In the genomic region with DNA sequence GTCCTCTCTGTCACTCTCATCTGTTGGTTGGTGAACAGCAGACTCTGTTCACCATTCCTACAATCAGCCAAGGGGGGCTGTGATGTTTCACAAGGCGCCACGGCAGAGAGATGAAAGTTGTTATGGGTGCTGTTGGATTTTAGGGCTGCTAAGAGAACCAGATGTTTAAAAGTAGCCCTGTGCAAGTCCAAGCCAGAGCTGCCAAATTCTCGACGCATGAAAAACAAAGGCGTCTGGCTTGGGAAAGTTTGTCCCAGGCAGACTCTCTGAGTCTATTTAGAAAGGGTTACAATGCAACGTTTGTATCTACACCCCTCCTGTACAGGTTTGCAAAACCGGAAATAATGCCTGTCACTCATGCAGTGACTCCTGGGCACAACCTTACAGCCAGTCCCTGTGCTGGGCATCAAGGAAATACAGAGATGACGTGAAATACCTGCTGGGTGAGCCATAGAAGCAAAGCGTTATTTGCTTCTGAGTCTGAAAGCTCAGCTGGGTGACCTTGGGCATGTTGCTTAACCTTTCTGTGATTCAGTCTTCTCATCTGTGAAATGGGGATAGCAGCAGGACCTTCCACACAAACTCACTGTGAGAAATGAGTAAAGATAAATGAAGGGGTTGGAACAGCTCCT, we compare ENCODE assay signal across 1 cellular context.
TF ChIP-seq lines count a peak whose summit lies in the region.

No MANE protein-coding gene starts in this region.

TF ChIP-seq in WTC11, 78 proteins besides CTCF, POLR2A, EP300 and RAD21 (continued from another document):
- TF ChIP-seq, protein P1, sequence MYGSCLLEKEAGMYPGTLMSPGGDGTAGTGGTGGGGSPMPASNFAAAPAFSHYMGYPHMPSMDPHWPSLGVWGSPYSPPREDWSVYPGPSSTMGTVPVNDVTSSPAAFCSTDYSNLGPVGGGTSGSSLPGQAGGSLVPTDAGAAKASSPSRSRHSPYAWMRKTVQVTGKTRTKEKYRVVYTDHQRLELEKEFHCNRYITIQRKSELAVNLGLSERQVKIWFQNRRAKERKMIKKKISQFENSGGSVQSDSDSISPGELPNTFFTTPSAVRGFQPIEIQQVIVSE (CRISPR knock-in tag; IDR thresholded peaks at IDR 0.05; ENCODE audit: borderline replicate concordance): no peak
- TF ChIP-seq, protein P2, sequence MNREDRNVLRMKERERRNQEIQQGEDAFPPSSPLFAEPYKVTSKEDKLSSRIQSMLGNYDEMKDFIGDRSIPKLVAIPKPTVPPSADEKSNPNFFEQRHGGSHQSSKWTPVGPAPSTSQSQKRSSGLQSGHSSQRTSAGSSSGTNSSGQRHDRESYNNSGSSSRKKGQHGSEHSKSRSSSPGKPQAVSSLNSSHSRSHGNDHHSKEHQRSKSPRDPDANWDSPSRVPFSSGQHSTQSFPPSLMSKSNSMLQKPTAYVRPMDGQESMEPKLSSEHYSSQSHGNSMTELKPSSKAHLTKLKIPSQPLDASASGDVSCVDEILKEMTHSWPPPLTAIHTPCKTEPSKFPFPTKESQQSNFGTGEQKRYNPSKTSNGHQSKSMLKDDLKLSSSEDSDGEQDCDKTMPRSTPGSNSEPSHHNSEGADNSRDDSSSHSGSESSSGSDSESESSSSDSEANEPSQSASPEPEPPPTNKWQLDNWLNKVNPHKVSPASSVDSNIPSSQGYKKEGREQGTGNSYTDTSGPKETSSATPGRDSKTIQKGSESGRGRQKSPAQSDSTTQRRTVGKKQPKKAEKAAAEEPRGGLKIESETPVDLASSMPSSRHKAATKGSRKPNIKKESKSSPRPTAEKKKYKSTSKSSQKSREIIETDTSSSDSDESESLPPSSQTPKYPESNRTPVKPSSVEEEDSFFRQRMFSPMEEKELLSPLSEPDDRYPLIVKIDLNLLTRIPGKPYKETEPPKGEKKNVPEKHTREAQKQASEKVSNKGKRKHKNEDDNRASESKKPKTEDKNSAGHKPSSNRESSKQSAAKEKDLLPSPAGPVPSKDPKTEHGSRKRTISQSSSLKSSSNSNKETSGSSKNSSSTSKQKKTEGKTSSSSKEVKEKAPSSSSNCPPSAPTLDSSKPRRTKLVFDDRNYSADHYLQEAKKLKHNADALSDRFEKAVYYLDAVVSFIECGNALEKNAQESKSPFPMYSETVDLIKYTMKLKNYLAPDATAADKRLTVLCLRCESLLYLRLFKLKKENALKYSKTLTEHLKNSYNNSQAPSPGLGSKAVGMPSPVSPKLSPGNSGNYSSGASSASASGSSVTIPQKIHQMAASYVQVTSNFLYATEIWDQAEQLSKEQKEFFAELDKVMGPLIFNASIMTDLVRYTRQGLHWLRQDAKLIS (CRISPR knock-in tag; IDR thresholded peaks at IDR 0.05; ENCODE audit: borderline replicate concordance): no peak
- TF ChIP-seq SP1 (CRISPR knock-in tag; conservative IDR thresholded peaks at IDR 0.05): no peak
- TF ChIP-seq ATF1 (CRISPR knock-in tag; IDR thresholded peaks at IDR 0.05): no peak
TF ChIP-seq in WTC11: peak in this region for 0.
